In the genomic region with DNA sequence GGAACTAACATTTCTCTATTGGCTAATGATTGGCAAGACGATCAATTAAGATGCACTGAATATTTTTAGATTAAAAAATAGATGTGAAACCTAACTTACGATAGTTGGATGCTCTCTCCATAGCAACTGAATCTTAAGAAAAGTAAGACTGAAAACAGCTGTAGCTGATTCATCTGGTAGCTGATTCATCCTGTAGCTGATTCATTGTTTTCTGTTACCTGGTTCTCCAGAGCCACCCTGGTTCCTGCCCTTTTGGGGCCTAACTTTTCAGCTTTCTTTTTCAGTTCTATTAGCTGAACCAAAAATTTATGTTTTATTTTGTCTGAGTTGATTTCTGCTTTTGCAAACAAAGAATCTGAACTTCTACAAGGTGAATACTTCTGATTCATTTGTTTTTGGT, we compare ENCODE assay signal across 9 cellular contexts. TPM values are rescaled to one million over a fixed set of nuclear protein-coding genes. Genes with fewer than 3 reads are reported as not detected.
DNase-seq lines count a peak whose midpoint lies in the region; ATAC-seq and TF ChIP-seq lines count a peak whose summit lies in the region.
"Had no signal": no experiment of that assay in that cellular context is flagged by ENCODE, and none has a peak within 500 bp of the region (broad histone marks: within the 10 kb centered on the region; RNA-seq: fewer than 3 reads in every experiment).

No MANE protein-coding gene starts in this region.

- H3K36me3 Mint-ChIP-seq in WTC11: no peaks in the 10 kb centered on the region
- H3K36me3 Mint-ChIP-seq: immature natural killer cell had no signal

- no peak overlapping the region for H3K27ac Mint-ChIP-seq in WTC11
- H3K27ac Mint-ChIP-seq: immature natural killer cell had no signal

- H3K4me3 Mint-ChIP-seq in WTC11: no peak overlapping the region
- H3K4me3 Mint-ChIP-seq: immature natural killer cell had no signal

- no peak for TF ChIP-seq CTCF in WTC11 (IDR thresholded peaks at IDR 0.05)

- H3K27me3 Mint-ChIP-seq in WTC11 (ENCODE audit: low read depth): peaks cover 16% of the 10 kb centered on the region

- peak; percentile 62 for ATAC-seq in GM18498 (IDR thresholded peaks at IDR 0.05; ENCODE audit: unreplicated experiment)
- ATAC-seq in GM21529 (IDR thresholded peaks at IDR 0.05; ENCODE audit: unreplicated experiment): peak; percentile 57
- ATAC-seq in WTC11: no peak
- ATAC-seq in HG02763 (IDR thresholded peaks at IDR 0.05; ENCODE audit: unreplicated experiment): no peak

- POLR2A ChIA-PET in WTC11 (lab: Charles Lee): interaction anchor here (0.7 kb wide), 1 partner anchor 59 kb away, joined by 5 read pairs; no protein-coding TSS in a partner anchor

- peaks cover 20% of the 10 kb centered on the region for H3K4me1 Mint-ChIP-seq in WTC11

- H3K9me3 Mint-ChIP-seq in WTC11: no peaks in the 10 kb centered on the region
- H3K9me3 Mint-ChIP-seq: immature natural killer cell had no signal

- CTCF ChIA-PET in WTC11 (lab: Charles Lee): interaction anchor here (1.2 to 4.1 kb wide), 2 partner anchors 22 to 49 kb away, joined by 4 to 54 read pairs; a partner anchor contains a TSS

- in situ Hi-C loops in KBM-7 (cut with MboI; ENCODE audit: low pct_unique_long_range_greater_than_20kb, low sequenced_read_pairs): loop anchor here (25.0 kb wide), 1 partner anchor 102 kb away; no protein-coding TSS in a partner anchor

- DNase-seq in M059J (ENCODE audit: low read depth) (peak; percentile 83), glomerular visceral epithelial cell (ENCODE audit: extremely low spot score) (peak; percentile 47), WTC11 (ENCODE audit: low spot score) (no peak), NCI-H146 (lab: John Stamatoyannopoulos, UW) (no peak), KBM-7 (no peak)
- DNase-seq: immature natural killer cell had no signal

TF ChIP-seq in WTC11, 78 proteins besides CTCF, POLR2A, EP300 and RAD21:
- TF ChIP-seq FOXJ3 (CRISPR knock-in tag; IDR thresholded peaks at IDR 0.05; ENCODE audit: borderline replicate concordance): no peak
- TF ChIP-seq, protein P1, sequence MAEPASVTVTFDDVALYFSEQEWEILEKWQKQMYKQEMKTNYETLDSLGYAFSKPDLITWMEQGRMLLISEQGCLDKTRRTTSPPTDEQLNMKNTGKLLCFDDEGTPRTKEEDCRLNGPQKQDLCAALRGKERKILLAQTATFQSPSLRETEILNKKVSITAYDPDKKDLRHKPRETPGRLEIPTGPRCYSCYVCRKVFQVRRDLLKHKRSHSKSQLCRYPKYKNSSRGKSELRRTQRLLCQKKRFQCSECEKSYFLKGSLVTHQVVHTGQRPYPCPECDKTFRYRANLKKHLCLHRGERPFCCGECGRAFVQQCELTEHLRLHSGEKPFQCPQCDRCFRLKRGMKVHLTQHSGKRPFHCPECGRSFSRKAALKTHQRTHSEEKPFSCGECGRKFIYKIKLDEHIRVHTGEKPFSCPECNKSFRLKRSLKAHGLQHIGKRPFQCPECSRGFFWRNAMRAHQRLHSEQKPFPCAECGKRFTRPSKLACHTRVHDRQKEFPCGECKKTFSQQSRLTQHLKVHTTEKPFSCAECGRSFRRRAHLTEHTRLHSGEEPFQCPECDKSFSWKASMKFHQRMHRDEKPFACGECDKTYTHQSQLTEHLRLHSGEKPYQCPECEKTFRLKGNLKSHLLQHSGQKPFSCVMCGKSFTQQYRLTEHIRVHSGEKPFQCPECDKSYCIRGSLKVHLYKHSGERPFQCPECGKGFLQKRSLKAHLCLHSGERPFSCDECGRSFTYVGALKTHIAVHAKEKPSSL (CRISPR knock-in tag; conservative IDR thresholded peaks at IDR 0.05): no peak
- TF ChIP-seq ZNF232 (CRISPR knock-in tag; IDR thresholded peaks at IDR 0.05): no peak
- TF ChIP-seq FOXK1 (CRISPR knock-in tag; IDR thresholded peaks at IDR 0.05): no peak
- no peak for TF ChIP-seq EMX1 (CRISPR knock-in tag; IDR thresholded peaks at IDR 0.05)
- no peak for TF ChIP-seq GTF2I (CRISPR knock-in tag; conservative IDR thresholded peaks at IDR 0.05)
- no peak for TF ChIP-seq OVOL2 (CRISPR knock-in tag; IDR thresholded peaks at IDR 0.05; ENCODE audit: borderline replicate concordance)

RNA-seq across cellular contexts. Expression of a gene that starts 22.7 kb away (rescaled TPM):
- 24.6 and 29.9 TPM in 2 replicates for total RNA-seq in M059J (2014; rRNA removed; shearing (Covaris generic))
- total RNA-seq in WTC11 (2021): 9.4 to 13.2 TPM (median 13.0 TPM) in 3 replicates

RNA-seq across cellular contexts. Expression of a gene that starts 38.7 kb away (rescaled TPM):
- total RNA-seq in M059J (2014; rRNA removed; shearing (Covaris generic)): 6.6 and 18.5 TPM in 2 replicates
- total RNA-seq in WTC11 (2021): 33.7 to 38.1 TPM (median 37.7 TPM) in 3 replicates

RNA-seq across cellular contexts. Expression of a gene that starts 52.8 kb away (rescaled TPM):
- not detected in 2 replicates for total RNA-seq in M059J (2014; rRNA removed; shearing (Covaris generic))
- 3.6 to 4.4 TPM (median 3.8 TPM) in 3 replicates for total RNA-seq in WTC11 (2021)

Comparison
In these comparisons a context has a peak if more than half of its experiments do, and no peak if none do; other contexts are left out.
1. ATAC-seq: peak in GM18498 (single experiment) and GM21529 (single experiment); none in WTC11 (single experiment) and HG02763 (single experiment).
2. DNase-seq: peak in M059J (single experiment) and glomerular visceral epithelial cell (single experiment); none in WTC11 (single experiment), NCI-H146 (single experiment) and KBM-7 (single experiment).